ENCODE assay signal across 9 cellular contexts in genomic region chr1:98908980-98909379, GRCh38.
"Had no signal": no experiment of that assay in that cellular context is flagged by ENCODE, and none has a peak within 500 bp of the region (broad histone marks: within the 10 kb centered on the region; RNA-seq: fewer than 3 reads in every experiment).

No MANE protein-coding gene starts in this region.

- H2AFZ ChIP-seq: GM23248 had no signal

- H3K9me3 Mint-ChIP-seq: HFFc6 had no signal

- H3K9ac ChIP-seq: GM23248 had no signal

- H3K4me3 Mint-ChIP-seq: HFFc6 had no signal

- H3K4me1 ChIP-seq: HAP-1 had no signal

- H3K27ac Mint-ChIP-seq: HFFc6 had no signal

- ATAC-seq: HCT116 had no signal

- H3K36me3 ChIP-seq: HAP-1 had no signal

- H3K27ac ChIP-seq: GM23248, HL-60 had no signal

- DNase-seq: GM23248, GOT3, H7, HFFc6, IMR-90, KBM-7 had no signal

- H3K4me3 ChIP-seq: GM23248, HAP-1 had no signal

- H3K9me3 ChIP-seq: HAP-1 had no signal
